In the genomic region with DNA sequence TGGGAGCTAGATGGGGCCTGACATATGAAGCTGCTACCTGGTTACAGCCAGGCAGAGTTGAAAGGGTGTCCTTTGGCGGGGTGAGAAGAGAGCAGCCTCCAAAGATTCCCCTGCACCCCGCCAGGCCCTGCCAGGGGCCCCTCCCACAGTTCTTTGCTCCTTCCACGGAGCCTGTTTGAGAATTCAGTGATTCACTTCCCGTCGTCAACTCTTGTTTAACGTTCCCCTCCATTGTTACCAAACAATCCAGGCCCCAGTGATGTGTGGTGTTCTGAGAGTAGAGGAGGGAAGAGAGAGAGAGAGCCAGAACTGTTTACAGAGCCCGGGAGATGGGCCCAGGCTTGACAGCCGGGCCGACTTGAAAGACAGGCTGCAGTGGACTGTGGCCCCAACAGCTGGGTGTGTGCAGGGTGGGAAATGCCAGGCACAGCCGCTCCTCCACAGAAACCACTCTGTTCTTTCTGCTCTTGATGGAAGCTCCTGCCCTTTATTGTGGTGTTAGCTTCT, we compare ENCODE assay signal across 1 cellular context.
A peak's percentile ranks its signal among the peaks of the same experiment; 100 is the strongest.
TF ChIP-seq lines count a peak whose summit lies in the region.

No MANE protein-coding gene starts in this region.

TF ChIP-seq in HepG2, 621 proteins besides CTCF, POLR2A, EP300 and RAD21 (continued from another document and continues in another):
- TF ChIP-seq, protein P1, sequence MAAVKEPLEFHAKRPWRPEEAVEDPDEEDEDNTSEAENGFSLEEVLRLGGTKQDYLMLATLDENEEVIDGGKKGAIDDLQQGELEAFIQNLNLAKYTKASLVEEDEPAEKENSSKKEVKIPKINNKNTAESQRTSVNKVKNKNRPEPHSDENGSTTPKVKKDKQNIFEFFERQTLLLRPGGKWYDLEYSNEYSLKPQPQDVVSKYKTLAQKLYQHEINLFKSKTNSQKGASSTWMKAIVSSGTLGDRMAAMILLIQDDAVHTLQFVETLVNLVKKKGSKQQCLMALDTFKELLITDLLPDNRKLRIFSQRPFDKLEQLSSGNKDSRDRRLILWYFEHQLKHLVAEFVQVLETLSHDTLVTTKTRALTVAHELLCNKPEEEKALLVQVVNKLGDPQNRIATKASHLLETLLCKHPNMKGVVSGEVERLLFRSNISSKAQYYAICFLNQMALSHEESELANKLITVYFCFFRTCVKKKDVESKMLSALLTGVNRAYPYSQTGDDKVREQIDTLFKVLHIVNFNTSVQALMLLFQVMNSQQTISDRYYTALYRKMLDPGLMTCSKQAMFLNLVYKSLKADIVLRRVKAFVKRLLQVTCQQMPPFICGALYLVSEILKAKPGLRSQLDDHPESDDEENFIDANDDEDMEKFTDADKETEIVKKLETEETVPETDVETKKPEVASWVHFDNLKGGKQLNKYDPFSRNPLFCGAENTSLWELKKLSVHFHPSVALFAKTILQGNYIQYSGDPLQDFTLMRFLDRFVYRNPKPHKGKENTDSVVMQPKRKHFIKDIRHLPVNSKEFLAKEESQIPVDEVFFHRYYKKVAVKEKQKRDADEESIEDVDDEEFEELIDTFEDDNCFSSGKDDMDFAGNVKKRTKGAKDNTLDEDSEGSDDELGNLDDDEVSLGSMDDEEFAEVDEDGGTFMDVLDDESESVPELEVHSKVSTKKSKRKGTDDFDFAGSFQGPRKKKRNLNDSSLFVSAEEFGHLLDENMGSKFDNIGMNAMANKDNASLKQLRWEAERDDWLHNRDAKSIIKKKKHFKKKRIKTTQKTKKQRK (IDR thresholded peaks at IDR 0.05; ENCODE audit: low read length): no peak
- TF ChIP-seq, protein P2, sequence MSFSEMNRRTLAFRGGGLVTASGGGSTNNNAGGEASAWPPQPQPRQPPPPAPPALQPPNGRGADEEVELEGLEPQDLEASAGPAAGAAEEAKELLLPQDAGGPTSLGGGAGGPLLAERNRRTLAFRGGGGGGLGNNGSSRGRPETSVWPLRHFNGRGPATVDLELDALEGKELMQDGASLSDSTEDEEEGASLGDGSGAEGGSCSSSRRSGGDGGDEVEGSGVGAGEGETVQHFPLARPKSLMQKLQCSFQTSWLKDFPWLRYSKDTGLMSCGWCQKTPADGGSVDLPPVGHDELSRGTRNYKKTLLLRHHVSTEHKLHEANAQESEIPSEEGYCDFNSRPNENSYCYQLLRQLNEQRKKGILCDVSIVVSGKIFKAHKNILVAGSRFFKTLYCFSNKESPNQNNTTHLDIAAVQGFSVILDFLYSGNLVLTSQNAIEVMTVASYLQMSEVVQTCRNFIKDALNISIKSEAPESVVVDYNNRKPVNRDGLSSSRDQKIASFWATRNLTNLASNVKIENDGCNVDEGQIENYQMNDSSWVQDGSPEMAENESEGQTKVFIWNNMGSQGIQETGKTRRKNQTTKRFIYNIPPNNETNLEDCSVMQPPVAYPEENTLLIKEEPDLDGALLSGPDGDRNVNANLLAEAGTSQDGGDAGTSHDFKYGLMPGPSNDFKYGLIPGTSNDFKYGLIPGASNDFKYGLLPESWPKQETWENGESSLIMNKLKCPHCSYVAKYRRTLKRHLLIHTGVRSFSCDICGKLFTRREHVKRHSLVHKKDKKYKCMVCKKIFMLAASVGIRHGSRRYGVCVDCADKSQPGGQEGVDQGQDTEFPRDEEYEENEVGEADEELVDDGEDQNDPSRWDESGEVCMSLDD (CRISPR knock-in tag; IDR thresholded peaks at IDR 0.05; ENCODE audit: borderline replicate concordance): no peak
- TF ChIP-seq ZNF326 (CRISPR knock-in tag; IDR thresholded peaks at IDR 0.05; ENCODE audit: borderline replicate concordance): no peak
- peak; percentile 97 for TF ChIP-seq MEIS2 (CRISPR knock-in tag; IDR thresholded peaks at IDR 0.05)
- 0 out of 2 replicates have a peak, but pooled peaks have one; percentile 50 for TF ChIP-seq ADNP (CRISPR knock-in tag; IDR thresholded peaks at IDR 0.05)
- no peak for TF ChIP-seq ZNF33B (CRISPR knock-in tag; IDR thresholded peaks at IDR 0.05)
- peak; percentile 81; the same call in 1 of the 2 replicates for TF ChIP-seq ZNF607 (CRISPR knock-in tag; IDR thresholded peaks at IDR 0.05; ENCODE audit: borderline replicate concordance)
- peak; percentile 75 for TF ChIP-seq ZNF772 (CRISPR knock-in tag; IDR thresholded peaks at IDR 0.05)
- no peak for TF ChIP-seq HNRNPUL1 (IDR thresholded peaks at IDR 0.05; ENCODE audit: low read depth, low read length)
- TF ChIP-seq RXRB (CRISPR knock-in tag; IDR thresholded peaks at IDR 0.05; ENCODE audit: borderline replicate concordance): peak; percentile 79
- peak; percentile 72; the same call in 1 of the 2 replicates for TF ChIP-seq ZNF670 (CRISPR knock-in tag; IDR thresholded peaks at IDR 0.05; ENCODE audit: borderline replicate concordance)
- no peak for TF ChIP-seq ZZZ3 (CRISPR knock-in tag; IDR thresholded peaks at IDR 0.05; ENCODE audit: borderline replicate concordance)
- TF ChIP-seq LCORL (IDR thresholded peaks at IDR 0.05): no peak
- TF ChIP-seq LCORL (CRISPR knock-in tag; IDR thresholded peaks at IDR 0.05): peak; percentile 93; the same call in 1 of the 2 replicates
- TF ChIP-seq, protein P3, sequence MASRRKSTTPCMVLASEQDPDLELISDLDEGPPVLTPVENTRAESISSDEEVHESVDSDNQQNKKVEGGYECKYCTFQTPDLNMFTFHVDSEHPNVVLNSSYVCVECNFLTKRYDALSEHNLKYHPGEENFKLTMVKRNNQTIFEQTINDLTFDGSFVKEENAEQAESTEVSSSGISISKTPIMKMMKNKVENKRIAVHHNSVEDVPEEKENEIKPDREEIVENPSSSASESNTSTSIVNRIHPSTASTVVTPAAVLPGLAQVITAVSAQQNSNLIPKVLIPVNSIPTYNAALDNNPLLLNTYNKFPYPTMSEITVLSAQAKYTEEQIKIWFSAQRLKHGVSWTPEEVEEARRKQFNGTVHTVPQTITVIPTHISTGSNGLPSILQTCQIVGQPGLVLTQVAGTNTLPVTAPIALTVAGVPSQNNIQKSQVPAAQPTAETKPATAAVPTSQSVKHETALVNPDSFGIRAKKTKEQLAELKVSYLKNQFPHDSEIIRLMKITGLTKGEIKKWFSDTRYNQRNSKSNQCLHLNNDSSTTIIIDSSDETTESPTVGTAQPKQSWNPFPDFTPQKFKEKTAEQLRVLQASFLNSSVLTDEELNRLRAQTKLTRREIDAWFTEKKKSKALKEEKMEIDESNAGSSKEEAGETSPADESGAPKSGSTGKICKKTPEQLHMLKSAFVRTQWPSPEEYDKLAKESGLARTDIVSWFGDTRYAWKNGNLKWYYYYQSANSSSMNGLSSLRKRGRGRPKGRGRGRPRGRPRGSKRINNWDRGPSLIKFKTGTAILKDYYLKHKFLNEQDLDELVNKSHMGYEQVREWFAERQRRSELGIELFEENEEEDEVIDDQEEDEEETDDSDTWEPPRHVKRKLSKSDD (CRISPR knock-in tag; IDR thresholded peaks at IDR 0.05; ENCODE audit: low read depth): peak; percentile 27; the same call in 1 of the 2 replicates
- TF ChIP-seq ZNF124 (CRISPR knock-in tag; IDR thresholded peaks at IDR 0.05): 0 out of 2 replicates have a peak, but pooled peaks have one; percentile 57
- TF ChIP-seq RFX1 (IDR thresholded peaks at IDR 0.05): no peak
- peak; percentile 71; the same call in 1 of the 2 replicates for TF ChIP-seq FOSL1 (CRISPR knock-in tag; IDR thresholded peaks at IDR 0.05; ENCODE audit: borderline replicate concordance)
- TF ChIP-seq PPARG (CRISPR knock-in tag; conservative IDR thresholded peaks at IDR 0.05): peak; percentile 47; the same call in 1 of the 2 replicates
- 0 out of 2 replicates have a peak, but pooled peaks have one; percentile 26 for TF ChIP-seq MEF2D (CRISPR knock-in tag; IDR thresholded peaks at IDR 0.05)
- TF ChIP-seq, protein P4, sequence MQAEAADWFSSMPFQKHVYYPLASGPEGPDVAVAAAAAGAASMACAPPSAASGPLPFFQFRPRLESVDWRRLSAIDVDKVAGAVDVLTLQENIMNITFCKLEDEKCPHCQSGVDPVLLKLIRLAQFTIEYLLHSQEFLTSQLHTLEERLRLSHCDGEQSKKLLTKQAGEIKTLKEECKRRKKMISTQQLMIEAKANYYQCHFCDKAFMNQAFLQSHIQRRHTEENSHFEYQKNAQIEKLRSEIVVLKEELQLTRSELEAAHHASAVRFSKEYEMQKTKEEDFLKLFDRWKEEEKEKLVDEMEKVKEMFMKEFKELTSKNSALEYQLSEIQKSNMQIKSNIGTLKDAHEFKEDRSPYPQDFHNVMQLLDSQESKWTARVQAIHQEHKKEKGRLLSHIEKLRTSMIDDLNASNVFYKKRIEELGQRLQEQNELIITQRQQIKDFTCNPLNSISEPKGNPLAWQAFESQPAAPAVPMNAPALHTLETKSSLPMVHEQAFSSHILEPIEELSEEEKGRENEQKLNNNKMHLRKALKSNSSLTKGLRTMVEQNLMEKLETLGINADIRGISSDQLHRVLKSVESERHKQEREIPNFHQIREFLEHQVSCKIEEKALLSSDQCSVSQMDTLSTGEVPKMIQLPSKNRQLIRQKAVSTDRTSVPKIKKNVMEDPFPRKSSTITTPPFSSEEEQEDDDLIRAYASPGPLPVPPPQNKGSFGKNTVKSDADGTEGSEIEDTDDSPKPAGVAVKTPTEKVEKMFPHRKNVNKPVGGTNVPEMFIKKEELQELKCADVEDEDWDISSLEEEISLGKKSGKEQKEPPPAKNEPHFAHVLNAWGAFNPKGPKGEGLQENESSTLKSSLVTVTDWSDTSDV (CRISPR knock-in tag; IDR thresholded peaks at IDR 0.05): no peak
- TF ChIP-seq, protein P5, sequence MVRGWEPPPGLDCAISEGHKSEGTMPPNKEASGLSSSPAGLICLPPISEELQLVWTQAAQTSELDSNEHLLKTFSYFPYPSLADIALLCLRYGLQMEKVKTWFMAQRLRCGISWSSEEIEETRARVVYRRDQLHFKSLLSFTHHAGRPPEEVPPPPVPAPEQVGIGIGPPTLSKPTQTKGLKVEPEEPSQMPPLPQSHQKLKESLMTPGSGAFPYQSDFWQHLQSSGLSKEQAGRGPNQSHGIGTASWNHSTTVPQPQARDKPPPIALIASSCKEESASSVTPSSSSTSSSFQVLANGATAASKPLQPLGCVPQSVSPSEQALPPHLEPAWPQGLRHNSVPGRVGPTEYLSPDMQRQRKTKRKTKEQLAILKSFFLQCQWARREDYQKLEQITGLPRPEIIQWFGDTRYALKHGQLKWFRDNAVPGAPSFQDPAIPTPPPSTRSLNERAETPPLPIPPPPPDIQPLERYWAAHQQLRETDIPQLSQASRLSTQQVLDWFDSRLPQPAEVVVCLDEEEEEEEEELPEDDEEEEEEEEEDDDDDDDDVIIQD (CRISPR knock-in tag; IDR thresholded peaks at IDR 0.05; ENCODE audit: low read depth): peak; percentile 83
- 0 out of 2 replicates have a peak, but pooled peaks have one; percentile 40 for TF ChIP-seq ZNF337 (CRISPR knock-in tag; IDR thresholded peaks at IDR 0.05; ENCODE audit: borderline replicate concordance, low read depth)
- TF ChIP-seq HDAC1 (CRISPR knock-in tag; IDR thresholded peaks at IDR 0.05): peak; percentile 97
- TF ChIP-seq SP4 (CRISPR knock-in tag; IDR thresholded peaks at IDR 0.05): 0 out of 2 replicates have a peak, but pooled peaks have one; percentile 31
- TF ChIP-seq, protein P6, sequence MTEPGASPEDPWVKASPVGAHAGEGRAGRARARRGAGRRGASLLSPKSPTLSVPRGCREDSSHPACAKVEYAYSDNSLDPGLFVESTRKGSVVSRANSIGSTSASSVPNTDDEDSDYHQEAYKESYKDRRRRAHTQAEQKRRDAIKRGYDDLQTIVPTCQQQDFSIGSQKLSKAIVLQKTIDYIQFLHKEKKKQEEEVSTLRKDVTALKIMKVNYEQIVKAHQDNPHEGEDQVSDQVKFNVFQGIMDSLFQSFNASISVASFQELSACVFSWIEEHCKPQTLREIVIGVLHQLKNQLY (CRISPR knock-in tag; IDR thresholded peaks at IDR 0.05): peak; percentile 44; the same call in 1 of the 2 replicates
- peak; percentile 86; the same call in 1 of the 2 replicates for TF ChIP-seq MEIS1 (CRISPR knock-in tag; IDR thresholded peaks at IDR 0.05; ENCODE audit: borderline replicate concordance)
- TF ChIP-seq NAIF1 (CRISPR knock-in tag; IDR thresholded peaks at IDR 0.05; ENCODE audit: borderline replicate concordance): peak; percentile 75; the same call in 1 of the 2 replicates
- TF ChIP-seq, protein P7, sequence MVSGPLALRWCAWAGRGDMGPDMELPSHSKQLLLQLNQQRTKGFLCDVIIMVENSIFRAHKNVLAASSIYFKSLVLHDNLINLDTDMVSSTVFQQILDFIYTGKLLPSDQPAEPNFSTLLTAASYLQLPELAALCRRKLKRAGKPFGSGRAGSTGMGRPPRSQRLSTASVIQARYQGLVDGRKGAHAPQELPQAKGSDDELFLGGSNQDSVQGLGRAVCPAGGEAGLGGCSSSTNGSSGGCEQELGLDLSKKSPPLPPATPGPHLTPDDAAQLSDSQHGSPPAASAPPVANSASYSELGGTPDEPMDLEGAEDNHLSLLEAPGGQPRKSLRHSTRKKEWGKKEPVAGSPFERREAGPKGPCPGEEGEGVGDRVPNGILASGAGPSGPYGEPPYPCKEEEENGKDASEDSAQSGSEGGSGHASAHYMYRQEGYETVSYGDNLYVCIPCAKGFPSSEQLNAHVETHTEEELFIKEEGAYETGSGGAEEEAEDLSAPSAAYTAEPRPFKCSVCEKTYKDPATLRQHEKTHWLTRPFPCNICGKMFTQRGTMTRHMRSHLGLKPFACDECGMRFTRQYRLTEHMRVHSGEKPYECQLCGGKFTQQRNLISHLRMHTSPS (CRISPR knock-in tag; IDR thresholded peaks at IDR 0.05; ENCODE audit: low read depth): peak; percentile 74; the same call in 1 of the 2 replicates
- TF ChIP-seq GABPA (IDR thresholded peaks at IDR 0.05; ENCODE audit: low read depth, low read length): no peak
- peak; percentile 60; the same call in 1 of the 2 replicates for TF ChIP-seq GABPA (CRISPR knock-in tag; IDR thresholded peaks at IDR 0.05; ENCODE audit: low read depth)
- TF ChIP-seq, protein P8, sequence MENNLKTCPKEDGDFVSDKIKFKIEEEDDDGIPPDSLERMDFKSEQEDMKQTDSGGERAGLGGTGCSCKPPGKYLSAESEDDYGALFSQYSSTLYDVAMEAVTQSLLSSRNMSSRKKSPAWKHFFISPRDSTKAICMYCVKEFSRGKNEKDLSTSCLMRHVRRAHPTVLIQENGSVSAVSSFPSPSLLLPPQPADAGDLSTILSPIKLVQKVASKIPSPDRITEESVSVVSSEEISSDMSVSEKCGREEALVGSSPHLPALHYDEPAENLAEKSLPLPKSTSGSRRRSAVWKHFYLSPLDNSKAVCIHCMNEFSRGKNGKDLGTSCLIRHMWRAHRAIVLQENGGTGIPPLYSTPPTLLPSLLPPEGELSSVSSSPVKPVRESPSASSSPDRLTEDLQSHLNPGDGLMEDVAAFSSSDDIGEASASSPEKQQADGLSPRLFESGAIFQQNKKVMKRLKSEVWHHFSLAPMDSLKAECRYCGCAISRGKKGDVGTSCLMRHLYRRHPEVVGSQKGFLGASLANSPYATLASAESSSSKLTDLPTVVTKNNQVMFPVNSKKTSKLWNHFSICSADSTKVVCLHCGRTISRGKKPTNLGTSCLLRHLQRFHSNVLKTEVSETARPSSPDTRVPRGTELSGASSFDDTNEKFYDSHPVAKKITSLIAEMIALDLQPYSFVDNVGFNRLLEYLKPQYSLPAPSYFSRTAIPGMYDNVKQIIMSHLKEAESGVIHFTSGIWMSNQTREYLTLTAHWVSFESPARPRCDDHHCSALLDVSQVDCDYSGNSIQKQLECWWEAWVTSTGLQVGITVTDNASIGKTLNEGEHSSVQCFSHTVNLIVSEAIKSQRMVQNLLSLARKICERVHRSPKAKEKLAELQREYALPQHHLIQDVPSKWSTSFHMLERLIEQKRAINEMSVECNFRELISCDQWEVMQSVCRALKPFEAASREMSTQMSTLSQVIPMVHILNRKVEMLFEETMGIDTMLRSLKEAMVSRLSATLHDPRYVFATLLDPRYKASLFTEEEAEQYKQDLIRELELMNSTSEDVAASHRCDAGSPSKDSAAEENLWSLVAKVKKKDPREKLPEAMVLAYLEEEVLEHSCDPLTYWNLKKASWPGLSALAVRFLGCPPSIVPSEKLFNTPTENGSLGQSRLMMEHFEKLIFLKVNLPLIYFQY (CRISPR knock-in tag; IDR thresholded peaks at IDR 0.05; ENCODE audit: borderline replicate concordance): peak; percentile 99
- peak; percentile 83; the same call in 1 of the 2 replicates for TF ChIP-seq ZNF788 (CRISPR knock-in tag; IDR thresholded peaks at IDR 0.05; ENCODE audit: borderline replicate concordance)
